27 cellular contexts compared by ENCODE assay signal in genomic region chrX:124925681-124926080, GRCh38.
"Had no signal": no experiment of that assay in that cellular context is flagged by ENCODE, and none has a peak within 500 bp of the region (broad histone marks: within the 10 kb centered on the region; RNA-seq: fewer than 3 reads in every experiment).

No MANE protein-coding gene starts in this region.

- H3K27ac Mint-ChIP-seq: activated CD4-positive, alpha-beta memory T cell treated with anti-CD3 and anti-CD28 coated beads for 36 hours; activated CD4-positive, alpha-beta T cell treated with anti-CD3 and anti-CD28 coated beads, Interleukin-2, amount 10 ng/mL, durations not matched to agents 7 days and 5 days; activated naive CD4-positive, alpha-beta T cell treated with anti-CD3 and anti-CD28 coated beads for 36 hours; activated naive CD8-positive, alpha-beta T cell; activated T-helper 17 cell treated with anti-CD3 and anti-CD28 coated beads, Interleukin-2, amount 50 U/mL, for 72 hours; T-cell had no signal

- H3K36me3 Mint-ChIP-seq: activated CD4-positive, alpha-beta memory T cell treated with anti-CD3 and anti-CD28 coated beads for 36 hours; activated naive CD8-positive, alpha-beta T cell; T-cell had no signal

- H3K9me3 Mint-ChIP-seq: activated CD4-positive, alpha-beta memory T cell treated with anti-CD3 and anti-CD28 coated beads for 36 hours; activated CD4-positive, alpha-beta T cell treated with anti-CD3 and anti-CD28 coated beads, Interleukin-2, amount 10 ng/mL, durations not matched to agents 7 days and 5 days; activated naive CD4-positive, alpha-beta T cell treated with anti-CD3 and anti-CD28 coated beads for 36 hours; activated T-helper 17 cell treated with anti-CD3 and anti-CD28 coated beads, Interleukin-2, amount 50 U/mL, for 72 hours; T-cell had no signal

- H3K4me1 Mint-ChIP-seq: activated T-helper 17 cell treated with anti-CD3 and anti-CD28 coated beads, Interleukin-2, amount 50 U/mL, for 72 hours; T-cell had no signal

- ATAC-seq: activated T-helper 17 cell treated with anti-CD3 and anti-CD28 coated beads, Interleukin-2, amount 50 U/mL, for 72 hours; Panc1; Right ventricle myocardium inferior; T-cell had no signal

- H3K4me3 ChIP-seq: coronary artery, SK-N-MC had no signal

- H3K27me3 Mint-ChIP-seq: activated CD4-positive, alpha-beta memory T cell treated with anti-CD3 and anti-CD28 coated beads for 36 hours; activated CD4-positive, alpha-beta T cell treated with anti-CD3 and anti-CD28 coated beads, Interleukin-2, amount 10 ng/mL, durations not matched to agents 7 days and 5 days; activated naive CD8-positive, alpha-beta T cell; activated T-helper 17 cell treated with anti-CD3 and anti-CD28 coated beads, Interleukin-2, amount 50 U/mL, for 72 hours had no signal

- DNase-seq: activated CD4-positive, alpha-beta memory T cell treated with anti-CD3 and anti-CD28 coated beads for 36 hours; activated CD4-positive, alpha-beta T cell treated with anti-CD3 and anti-CD28 coated beads, Interleukin-2, amount 10 ng/mL, durations not matched to agents 7 days and 5 days; activated CD4-positive, CD25-positive, alpha-beta regulatory T cell; activated CD8-positive, alpha-beta memory T cell treated with anti-CD3 and anti-CD28 coated beads for 24 hours; activated gamma-delta T cell; activated naive CD4-positive, alpha-beta T cell treated with anti-CD3 and anti-CD28 coated beads for 36 hours; activated T-cell treated with anti-CD3 and anti-CD28 coated beads, Interleukin-2, amount 50 U/mL, for 48 hours; amygdala; caudate nucleus; NCI-H1105 treated with DMSO at 0.1 percent for 48 hours; NCI-H1436 treated with DMSO at 0.1 percent for 48 hours; NCI-H187; NCI-H345; NCI-H524; NK-92 treated with Interleukin-12 subunit alpha and Interleukin-12 subunit beta, amount 100 ng/mL, for 24 hours; OCI-M1; RPMI8226; T-cell; T-helper 2 cell; T1000 had no signal

- H3K4me3 Mint-ChIP-seq: activated CD4-positive, alpha-beta memory T cell treated with anti-CD3 and anti-CD28 coated beads for 36 hours; activated CD4-positive, alpha-beta T cell treated with anti-CD3 and anti-CD28 coated beads, Interleukin-2, amount 10 ng/mL, durations not matched to agents 7 days and 5 days; activated naive CD4-positive, alpha-beta T cell treated with anti-CD3 and anti-CD28 coated beads for 36 hours; activated naive CD8-positive, alpha-beta T cell; activated T-helper 17 cell treated with anti-CD3 and anti-CD28 coated beads, Interleukin-2, amount 50 U/mL, for 72 hours; T-cell had no signal

- H3K27ac ChIP-seq: coronary artery, SK-N-MC, VCaP had no signal
